ENCODE assay signal across 17 cellular contexts in the genomic region with DNA sequence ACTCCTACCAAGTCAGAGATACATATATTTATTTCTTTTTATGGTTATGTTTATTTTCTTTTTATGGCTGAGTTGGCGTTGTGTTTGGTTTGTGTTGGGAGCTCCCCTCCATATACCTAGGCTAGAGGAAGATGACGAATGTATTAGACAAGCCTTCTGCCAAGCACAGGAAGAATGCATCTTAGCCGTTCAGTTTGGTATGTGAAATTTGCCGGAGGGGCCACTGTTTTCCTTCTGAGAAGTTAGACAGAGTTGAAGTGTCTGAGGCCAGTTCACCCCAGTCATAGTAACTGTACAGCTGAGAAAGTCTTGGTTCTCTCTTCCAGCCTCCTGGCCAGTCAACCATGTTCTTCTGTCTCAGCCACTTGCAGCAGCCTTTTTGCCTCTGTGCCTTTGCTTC. TPM values are rescaled to one million over a fixed set of nuclear protein-coding genes. Genes with fewer than 3 reads are reported as not detected.
DNase-seq lines count a peak whose midpoint lies in the region; ATAC-seq and TF ChIP-seq lines count a peak whose summit lies in the region.
"Had no signal": no experiment of that assay in that cellular context is flagged by ENCODE, and none has a peak within 500 bp of the region (broad histone marks: within the 10 kb centered on the region; RNA-seq: fewer than 3 reads in every experiment).

No MANE protein-coding gene starts in this region.

- POLR2A ChIA-PET in RWPE1 (lab: Yijun Ruan, JAX; ENCODE audit: low non-redundant PET) (no interaction called here), WTC11 (lab: Charles Lee) (no interaction called here)

- H3K27ac Mint-ChIP-seq in activated CD8-positive, alpha-beta memory T cell treated with anti-CD3 and anti-CD28 coated beads, Interleukin-2, amount 10 ng/mL, durations not matched to agents 7 days and 5 days: no peak overlapping the region
- H3K27ac Mint-ChIP-seq in WTC11: no peak overlapping the region
- H3K27ac Mint-ChIP-seq: memory B cell; stimulated activated naive B cell treated with anti-CD40 and anti-IgM and Interleukin-4, amounts not matched to agents 10 μg/mL and 1 μg/mL and 100 μg/mL, for 72 hours; T-helper 1 cell treated with Interleukin-12 subunit alpha and Interleukin-12 subunit beta and Interleukin-4 antibody, amounts not matched to agents 30 μg/mL and 1 μg/mL, for 36 hours had no signal

- CTCF ChIA-PET in RWPE1 (lab: Yijun Ruan, JAX) (interaction anchor here (0.6 kb wide), 1 partner anchor 21 kb away, joined by 3 read pairs; no protein-coding TSS in a partner anchor), WTC11 (lab: Charles Lee) (interaction anchor here (1.2 kb wide), 1 partner anchor 294 kb away, joined by 3 read pairs; no protein-coding TSS in a partner anchor)
- CTCF ChIA-PET in activated CD8-positive, alpha-beta memory T cell treated with anti-CD3 and anti-CD28 coated beads, Interleukin-2, amount 10 ng/mL, durations not matched to agents 7 days and 5 days (lab: Charles Lee): no interaction called here

- H3K4me1 ChIP-seq in mesodermal cell (ENCODE audit: control insufficient read depth, insufficient read depth, low read length, poor library complexity, severe bottlenecking): peaks cover 60% of the 10 kb centered on the region

- TF ChIP-seq CTCF in RWPE1 (conservative IDR thresholded peaks at IDR 0.05; ENCODE audit: low read depth) (no peak), WTC11 (IDR thresholded peaks at IDR 0.05) (no peak)

- no peaks in the 10 kb centered on the region for H3K4me1 Mint-ChIP-seq in activated CD8-positive, alpha-beta memory T cell treated with anti-CD3 and anti-CD28 coated beads, Interleukin-2, amount 10 ng/mL, durations not matched to agents 7 days and 5 days
- peaks cover 85% of the 10 kb centered on the region for H3K4me1 Mint-ChIP-seq in WTC11
- H3K4me1 Mint-ChIP-seq: memory B cell; stimulated activated naive B cell treated with anti-CD40 and anti-IgM and Interleukin-4, amounts not matched to agents 10 μg/mL and 1 μg/mL and 100 μg/mL, for 72 hours had no signal

- H3K36me3 Mint-ChIP-seq in activated CD8-positive, alpha-beta memory T cell treated with anti-CD3 and anti-CD28 coated beads, Interleukin-2, amount 10 ng/mL, durations not matched to agents 7 days and 5 days: no peaks in the 10 kb centered on the region
- no peaks in the 10 kb centered on the region for H3K36me3 Mint-ChIP-seq in WTC11
- H3K36me3 Mint-ChIP-seq: memory B cell; stimulated activated naive B cell treated with anti-CD40 and anti-IgM and Interleukin-4, amounts not matched to agents 10 μg/mL and 1 μg/mL and 100 μg/mL, for 72 hours had no signal

- H3K4me3 Mint-ChIP-seq in activated CD8-positive, alpha-beta memory T cell treated with anti-CD3 and anti-CD28 coated beads, Interleukin-2, amount 10 ng/mL, durations not matched to agents 7 days and 5 days: no peak overlapping the region
- no peak overlapping the region for H3K4me3 Mint-ChIP-seq in WTC11
- H3K4me3 Mint-ChIP-seq: memory B cell; stimulated activated naive B cell treated with anti-CD40 and anti-IgM and Interleukin-4, amounts not matched to agents 10 μg/mL and 1 μg/mL and 100 μg/mL, for 72 hours; T-helper 1 cell treated with Interleukin-12 subunit alpha and Interleukin-12 subunit beta and Interleukin-4 antibody, amounts not matched to agents 30 μg/mL and 1 μg/mL, for 36 hours had no signal

- WGBS in mesodermal cell (ENCODE audit: insufficient coverage in 2 of 2), 2 experiments: 87 to 88% methylated on average over 2 to 3 of the region's 4 CpGs

- ATAC-seq in HG03571 (IDR thresholded peaks at IDR 0.05; ENCODE audit: unreplicated experiment): no peak
- ATAC-seq in activated CD8-positive, alpha-beta memory T cell treated with anti-CD3 and anti-CD28 coated beads, Interleukin-2, amount 10 ng/mL, durations not matched to agents 7 days and 5 days: no peak
- no peak for ATAC-seq in WTC11
- ATAC-seq: stimulated activated naive B cell treated with anti-CD40 and anti-IgM and Interleukin-4, amounts not matched to agents 10 μg/mL and 1 μg/mL and 100 μg/mL, for 72 hours; upper lobe of right lung had no signal

- H3K27ac ChIP-seq in RWPE1: no peak overlapping the region
- H3K27ac ChIP-seq in mesodermal cell (ENCODE audit: low read depth, low read length, severe bottlenecking): peak overlapping the region; percentile 47
- H3K27ac ChIP-seq: neutrophil, Peyer's patch, upper lobe of right lung had no signal

- no peaks in the 10 kb centered on the region for H3K9me3 Mint-ChIP-seq in activated CD8-positive, alpha-beta memory T cell treated with anti-CD3 and anti-CD28 coated beads, Interleukin-2, amount 10 ng/mL, durations not matched to agents 7 days and 5 days (ENCODE audit: low read depth)
- H3K9me3 Mint-ChIP-seq in WTC11: no peaks in the 10 kb centered on the region
- H3K9me3 Mint-ChIP-seq: memory B cell; stimulated activated naive B cell treated with anti-CD40 and anti-IgM and Interleukin-4, amounts not matched to agents 10 μg/mL and 1 μg/mL and 100 μg/mL, for 72 hours; T-helper 1 cell treated with Interleukin-12 subunit alpha and Interleukin-12 subunit beta and Interleukin-4 antibody, amounts not matched to agents 30 μg/mL and 1 μg/mL, for 36 hours had no signal

- H3K4me3 ChIP-seq in mesodermal cell (ENCODE audit: extremely low read depth, insufficient read depth, low read length, poor library complexity, severe bottlenecking): no peak overlapping the region
- H3K4me3 ChIP-seq: Peyer's patch, upper lobe of right lung had no signal

- peaks cover 66% of the 10 kb centered on the region for H3K27me3 Mint-ChIP-seq in activated CD8-positive, alpha-beta memory T cell treated with anti-CD3 and anti-CD28 coated beads, Interleukin-2, amount 10 ng/mL, durations not matched to agents 7 days and 5 days
- no peaks in the 10 kb centered on the region for H3K27me3 Mint-ChIP-seq in WTC11 (ENCODE audit: low read depth)

- H3K36me3 ChIP-seq in mesodermal cell (ENCODE audit: control insufficient read depth, insufficient read depth, low read length): peaks cover 48% of the 10 kb centered on the region
- H3K36me3 ChIP-seq: neutrophil, Peyer's patch, upper lobe of right lung had no signal

- peak; percentile 98 for DNase-seq in EL
- DNase-seq in RWPE1 (ENCODE audit: low spot score): peak; percentile 46
- DNase-seq in dermis blood vessel endothelial cell: peak; percentile 66
- no peak for DNase-seq in activated CD4-positive, alpha-beta T cell treated with anti-CD3 and anti-CD28 coated beads, Interleukin-2, amount 50 U/mL, for 1 hour
- DNase-seq in activated CD8-positive, alpha-beta memory T cell treated with anti-CD3 and anti-CD28 coated beads, Interleukin-2, amount 10 ng/mL, durations not matched to agents 7 days and 5 days: no peak
- DNase-seq in WTC11 (ENCODE audit: low spot score): no peak
- DNase-seq: GF-D8; NCI-H1694; NCI-H524 treated with DMSO at 0.1 percent for 48 hours; Peyer's patch; stimulated activated naive B cell treated with anti-CD40 and anti-IgM and Interleukin-4, amounts not matched to agents 10 μg/mL and 1 μg/mL and 100 μg/mL, for 72 hours; upper lobe of right lung had no signal

- no peaks in the 10 kb centered on the region for H3K9me3 ChIP-seq in mesodermal cell (ENCODE audit: control insufficient read depth, low read length)
- H3K9me3 ChIP-seq: neutrophil, Peyer's patch, upper lobe of right lung had no signal

TF ChIP-seq in WTC11, 78 proteins besides CTCF, POLR2A, EP300 and RAD21 (continues in another document):
- TF ChIP-seq GRHL2 (CRISPR knock-in tag; IDR thresholded peaks at IDR 0.05; ENCODE audit: insufficient replicate concordance, severe bottlenecking) (no peak), ZNF532 (CRISPR knock-in tag; IDR thresholded peaks at IDR 0.05; ENCODE audit: borderline replicate concordance) (no peak), ATF1 (CRISPR knock-in tag; IDR thresholded peaks at IDR 0.05) (no peak), RORB (CRISPR knock-in tag; IDR thresholded peaks at IDR 0.05) (no peak), MXD4 (CRISPR knock-in tag; IDR thresholded peaks at IDR 0.05; ENCODE audit: borderline replicate concordance) (no peak)

RNA-seq across cellular contexts. Expression of gene TEAD1, which starts 29.8 kb away (rescaled TPM):
- total RNA-seq in dermis blood vessel endothelial cell (27.1 and 38.4 TPM in 2 replicates), WTC11 (2021) (58.9 to 79.9 TPM (median 62.0 TPM) in 3 replicates)
- 136 TPM for polyA plus RNA-seq in mesodermal cell (2013, experiment 1 of 2)
- polyA plus RNA-seq in mesodermal cell (2013, experiment 2 of 2): 133 TPM
- under 1 TPM; 0.18 to 0.26 TPM for total RNA-seq in activated CD8-positive, alpha-beta memory T cell treated with anti-CD3 and anti-CD28 coated beads, Interleukin-2, amount 10 ng/mL, durations not matched to agents 7 days and 5 days

Comparison
In these comparisons a context has a peak if more than half of its experiments do, and no peak if none do; other contexts are left out.
1. DNase-seq: peak in EL (single experiment), RWPE1 (single experiment) and dermis blood vessel endothelial cell (single experiment); none in activated CD4-positive, alpha-beta T cell treated with anti-CD3 and anti-CD28 coated beads, Interleukin-2, amount 50 U/mL, for 1 hour (single experiment), activated CD8-positive, alpha-beta memory T cell treated with anti-CD3 and anti-CD28 coated beads, Interleukin-2, amount 10 ng/mL, durations not matched to agents 7 days and 5 days (single experiment) and WTC11 (single experiment).
2. RNA of gene TEAD1, which starts 29.8 kb away (total RNA-seq): 58.9 to 79.9 TPM in WTC11 and 27.1 to 38.4 TPM in dermis blood vessel endothelial cell; 0.18 to 0.26 TPM in activated CD8-positive, alpha-beta memory T cell treated with anti-CD3 and anti-CD28 coated beads, Interleukin-2, amount 10 ng/mL, durations not matched to agents 7 days and 5 days; every median in the first group is over 10 times any median in the second.